ENCODE assay signal across 15 cellular contexts in genomic region chr1:63261736-63262142, GRCh38.
A peak's percentile ranks its signal among the peaks of the same experiment; 100 is the strongest.
DNase-seq lines count a peak whose midpoint lies in the region; TF ChIP-seq lines count a peak whose summit lies in the region.
"Had no signal": no experiment of that assay in that cellular context is flagged by ENCODE, and none has a peak within 500 bp of the region (broad histone marks: within the 10 kb centered on the region; RNA-seq: fewer than 3 reads in every experiment).

No MANE protein-coding gene starts in this region.

- peaks cover 16% of the 10 kb centered on the region for H3K27me3 Mint-ChIP-seq in activated CD4-positive, alpha-beta memory T cell treated with anti-CD3 and anti-CD28 coated beads for 36 hours

- no peaks in the 10 kb centered on the region for H3K36me3 ChIP-seq in mammary epithelial cell (ENCODE audit: insufficient read depth, low read length)

- H3K36me3 Mint-ChIP-seq in activated CD4-positive, alpha-beta memory T cell treated with anti-CD3 and anti-CD28 coated beads for 36 hours, result no peaks in the 10 kb centered on the region

- DNase-seq in SHP77 (lab: John Stamatoyannopoulos, UW) (peak; percentile 11 to 20), SHP77 treated with DMSO at 0.1 percent for 48 hours (lab: John Stamatoyannopoulos, UW) (no peak), MV-4-11 (lab: John Stamatoyannopoulos, UW) (peak; percentile 83), mammary epithelial cell (peak; percentile 24), retinal pigment epithelial cell (ENCODE audit: low read depth) (peak; percentile 83), inferior parietal cortex (ENCODE audit: extremely low spot score) (no peak), HuH-7.5 (ENCODE audit: low spot score) (no peak)
- DNase-seq in activated CD4-positive, alpha-beta memory T cell treated with anti-CD3 and anti-CD28 coated beads for 36 hours, result no peak
- DNase-seq: activated CD4-positive, alpha-beta T cell treated with anti-CD3 and anti-CD28 coated beads for 4 hours; activated T-cell treated with anti-CD3 and anti-CD28 coated beads, Interleukin-2, amount 50 U/mL, for 1 hour; Kasumi-1; kidney; NCI-H2081; substantia nigra had no signal

- H3K4me1 ChIP-seq in mammary epithelial cell (ENCODE audit: insufficient read depth, low read length), result no peaks in the 10 kb centered on the region
- H3K4me1 ChIP-seq: parathyroid adenoma had no signal

- no peak overlapping the region for H3K4me3 ChIP-seq in mammary epithelial cell (replicated peaks in 1 of 3; ENCODE audit: insufficient read depth in 1 of 3, low read depth in 2 of 3, low read length in 3 of 3)
- H3K4me3 ChIP-seq in retinal pigment epithelial cell (ENCODE audit: low read length), result no peak overlapping the region

- H3K9me3 Mint-ChIP-seq in activated CD4-positive, alpha-beta memory T cell treated with anti-CD3 and anti-CD28 coated beads for 36 hours, result no peaks in the 10 kb centered on the region

- BruUV-seq in mammary epithelial cell (replicated peaks; lab: Mats Ljungman, UMichigan), result no TSS peak

- intact Hi-C loops in mammary epithelial cell (cut with micrococcal nuclease), result no loop called here
- intact Hi-C loops in activated CD4-positive, alpha-beta memory T cell treated with anti-CD3 and anti-CD28 coated beads for 36 hours (cut with micrococcal nuclease), result no loop called here

- no peak overlapping the region for H3K9ac ChIP-seq in mammary epithelial cell (ENCODE audit: insufficient read depth, low read length)
- H3K9ac ChIP-seq: parathyroid adenoma had no signal

- H3K4me1 Mint-ChIP-seq in activated CD4-positive, alpha-beta memory T cell treated with anti-CD3 and anti-CD28 coated beads for 36 hours (ENCODE audit: low read depth), result no peaks in the 10 kb centered on the region

- no peak overlapping the region for H3K27ac ChIP-seq in mammary epithelial cell (ENCODE audit: insufficient read depth, low read depth, low read length)
- H3K27ac ChIP-seq: parathyroid adenoma had no signal

- no peak overlapping the region for H2AFZ ChIP-seq in mammary epithelial cell (ENCODE audit: low read depth, low read length)
- H2AFZ ChIP-seq: parathyroid adenoma had no signal

- no peak overlapping the region for H3K27ac Mint-ChIP-seq in activated CD4-positive, alpha-beta memory T cell treated with anti-CD3 and anti-CD28 coated beads for 36 hours

- WGBS in mammary epithelial cell (ENCODE audit: low coverage, missing lambda C conversion rate), result 50% methylated on average over 2 of the region's 2 CpGs

- H3K4me3 Mint-ChIP-seq in activated CD4-positive, alpha-beta memory T cell treated with anti-CD3 and anti-CD28 coated beads for 36 hours, result no peak overlapping the region

- H3K27me3 ChIP-seq in mammary epithelial cell (ENCODE audit: insufficient read depth, low read length), result no peaks in the 10 kb centered on the region

- TF ChIP-seq CTCF in mammary epithelial cell (conservative IDR thresholded peaks at IDR 0.05 in 1 of 2, IDR thresholded peaks at IDR 0.05 in 1 of 2; ENCODE audit: extremely low read depth in 1 of 2, insufficient read depth in 1 of 2, low read depth in 1 of 2, low read length in 2 of 2) (no peak), retinal pigment epithelial cell (conservative IDR thresholded peaks at IDR 0.05; ENCODE audit: low read depth, low read length) (no peak)

- in situ Hi-C loops in mammary epithelial cell (cut with MboI; ENCODE audit: low sequenced_read_pairs in 2 of 2), result no loop called here

- H4K20me1 ChIP-seq in mammary epithelial cell (ENCODE audit: insufficient read depth, low read length), result no peaks in the 10 kb centered on the region

- no peak overlapping the region for H3K4me2 ChIP-seq in mammary epithelial cell (ENCODE audit: insufficient read depth, low read depth, low read length)

- no peaks in the 10 kb centered on the region for H3K79me2 ChIP-seq in mammary epithelial cell (ENCODE audit: insufficient read depth, low read length)
- H3K79me2 ChIP-seq: parathyroid adenoma had no signal

- H3K9me3 ChIP-seq in mammary epithelial cell (replicated peaks; ENCODE audit: insufficient read depth, low read length), result no peaks in the 10 kb centered on the region

- POLR2A ChIA-PET in activated CD4-positive, alpha-beta memory T cell treated with anti-CD3 and anti-CD28 coated beads for 36 hours (lab: Charles Lee), result no interaction called here

- dilution Hi-C loops in mammary epithelial cell (cut with HindIII; ENCODE audit: low sequenced_read_pairs), result no loop called here

- CTCF ChIA-PET in mammary epithelial cell (lab: Charles Lee; ENCODE audit: low non-redundant PET), result no interaction called here
- CTCF ChIA-PET in activated CD4-positive, alpha-beta memory T cell treated with anti-CD3 and anti-CD28 coated beads for 36 hours (lab: Charles Lee), result no interaction called here

Comparison
In these comparisons a context has a peak if more than half of its experiments do, and no peak if none do; other contexts are left out.
1. DNase-seq: peak in SHP77 (2 of 2), MV-4-11 (single experiment), mammary epithelial cell (single experiment) and retinal pigment epithelial cell (single experiment); none in SHP77 treated with DMSO at 0.1 percent for 48 hours (single experiment), inferior parietal cortex (single experiment), activated CD4-positive, alpha-beta memory T cell treated with anti-CD3 and anti-CD28 coated beads for 36 hours (single experiment) and HuH-7.5 (single experiment).